Comparison of ENCODE assay signal across 12 cellular contexts in genomic region chr22:41474878-41475451, GRCh38.
"Had no signal": no experiment of that assay in that cellular context is flagged by ENCODE, and none has a peak within 500 bp of the region (broad histone marks: within the 10 kb centered on the region; RNA-seq: fewer than 3 reads in every experiment).

No MANE protein-coding gene starts in this region.

- H3K4me3 ChIP-seq: ascending aorta, thoracic aorta, uterus had no signal

- DNase-seq: activated CD4-positive, alpha-beta T cell treated with anti-CD3 and anti-CD28 coated beads, Interleukin-2, amount 50 U/mL, for 48 hours; activated CD8-positive, alpha-beta memory T cell treated with anti-CD3 and anti-CD28 coated beads, Interleukin-2, amount 10 ng/mL, durations not matched to agents 7 days and 5 days; activated T-cell treated with anti-CD3 and anti-CD28 coated beads, Interleukin-2, amount 50 U/mL, for 72 hours; stimulated activated CD4-positive, alpha-beta T cell treated with anti-CD3 and anti-CD28 coated beads, Interleukin-12 subunit alpha, Interleukin-12 subunit beta, amount 100 ng/mL, for 4 hours; stimulated activated naive CD8-positive, alpha-beta T cell treated with anti-CD3 and anti-CD28 coated beads, Interleukin-15, amount 100 ng/mL, for 72 hours; uterus had no signal

- H3K9me3 ChIP-seq: ascending aorta, neutrophil, thoracic aorta, uterus had no signal

- H3K27ac ChIP-seq: ascending aorta, neutrophil, thoracic aorta, uterus had no signal

- H3K27me3 ChIP-seq: ascending aorta, neutrophil, uterus had no signal

- ATAC-seq: activated CD4-positive, CD25-positive, alpha-beta regulatory T cell treated with anti-CD3 and anti-CD28 coated beads, Interleukin-2, amount 50 U/mL, for 24 hours; activated CD8-positive, alpha-beta memory T cell treated with anti-CD3 and anti-CD28 coated beads, Interleukin-2, amount 10 ng/mL, durations not matched to agents 7 days and 5 days; activated T-cell treated with anti-CD3 and anti-CD28 coated beads, Interleukin-2, amount 50 U/mL, for 72 hours; esophagus mucosa; sciatic nerve; stimulated activated naive CD8-positive, alpha-beta T cell treated with anti-CD3 and anti-CD28 coated beads, Interleukin-15, amount 100 ng/mL, for 72 hours had no signal

- H3K36me3 ChIP-seq: ascending aorta, neutrophil, thoracic aorta, uterus had no signal
